In genomic region chr17:58325289-58325726, GRCh38 we compare ENCODE assay signal across 8 cellular contexts. TPM values are rescaled to one million over a fixed set of nuclear protein-coding genes. Genes with fewer than 3 reads are reported as not detected.
A peak's percentile ranks its signal among the peaks of the same experiment; 100 is the strongest.
DNase-seq lines count a peak whose midpoint lies in the region; ATAC-seq, FAIRE-seq and TF ChIP-seq lines count a peak whose summit lies in the region.

No MANE protein-coding gene starts in this region.

- H3K4me3 ChIP-seq in AG04449 (ENCODE audit: low read depth, low read length) (peak overlapping the region; percentile 69; the same call in 1 of the 2 replicates), mesendoderm (ENCODE audit: low read length) (no peak overlapping the region), brain microvascular endothelial cell (ENCODE audit: low read depth, low read length) (no peak overlapping the region)

- no peaks in the 10 kb centered on the region for H3K27me3 ChIP-seq in mesendoderm (ENCODE audit: insufficient read depth, low read length, poor library complexity)
- H3K27me3 ChIP-seq in brain microvascular endothelial cell (replicated peaks) = peaks cover 28% of the 10 kb centered on the region

- in situ Hi-C loops in brain microvascular endothelial cell (cut with HindIII; ENCODE audit: low pct_ligation_motif_present, low sequenced_read_pairs) = no loop called here

- ATAC-seq in activated CD8-positive, alpha-beta T cell treated with anti-CD3 and anti-CD28 coated beads for 36 hours = no peak
- ATAC-seq in GM21381 (IDR thresholded peaks at IDR 0.05; ENCODE audit: unreplicated experiment) = no peak
- no peak for ATAC-seq in GM21447 (IDR thresholded peaks at IDR 0.05; ENCODE audit: unreplicated experiment)

- H3K4ac ChIP-seq in mesendoderm (ENCODE audit: low read depth, low read length) = no peak overlapping the region

- no peak overlapping the region for H2BK120ac ChIP-seq in mesendoderm (ENCODE audit: low read depth, low read length)

- no peak for FAIRE-seq in GM12892 (lab: Jason Lieb, UNC)

- H3K4me1 Mint-ChIP-seq in activated CD8-positive, alpha-beta T cell treated with anti-CD3 and anti-CD28 coated beads for 36 hours (ENCODE audit: low read depth) = peaks cover 40% of the 10 kb centered on the region

- H3K4me3 Mint-ChIP-seq in activated CD8-positive, alpha-beta T cell treated with anti-CD3 and anti-CD28 coated beads for 36 hours = peak overlapping the region; percentile 50

- no peak for DNase-seq in AG04449 (ENCODE audit: low read depth, low spot score)
- peak; percentile 11 for DNase-seq in GM12892 (ENCODE audit: insufficient read length)
- DNase-seq in activated CD8-positive, alpha-beta T cell treated with anti-CD3 and anti-CD28 coated beads for 36 hours = no peak
- DNase-seq in mesendoderm = peak; percentile 83
- no peak for DNase-seq in brain microvascular endothelial cell
- no peak for DNase-seq in NK-92 treated with Interleukin-12 subunit alpha and Interleukin-12 subunit beta, amount 100 ng/mL, for 24 hours (lab: John Stamatoyannopoulos, UW)

- no peak overlapping the region for H4K5ac ChIP-seq in mesendoderm (ENCODE audit: low read length)

- TF ChIP-seq POLR2A in GM12892 (IDR thresholded peaks at IDR 0.05; ENCODE audit: low read depth, low read length) = no peak

- H3K9me3 Mint-ChIP-seq in activated CD8-positive, alpha-beta T cell treated with anti-CD3 and anti-CD28 coated beads for 36 hours = no peaks in the 10 kb centered on the region

- H3K36me3 ChIP-seq in mesendoderm (ENCODE audit: control insufficient read depth, insufficient read depth, low read length) (no peaks in the 10 kb centered on the region), brain microvascular endothelial cell (replicated peaks) (no peaks in the 10 kb centered on the region)

- intact Hi-C loops in activated CD8-positive, alpha-beta T cell treated with anti-CD3 and anti-CD28 coated beads for 36 hours (cut with micrococcal nuclease) = no loop called here

- no peak overlapping the region for H3K23ac ChIP-seq in mesendoderm (ENCODE audit: low read length)

- H3K4me2 ChIP-seq in mesendoderm (ENCODE audit: low read length) = no peak overlapping the region

- H3K79me1 ChIP-seq in mesendoderm (ENCODE audit: low read length) = no peaks in the 10 kb centered on the region

- H3K56ac ChIP-seq in mesendoderm (ENCODE audit: low read length) = no peak overlapping the region

- H4K8ac ChIP-seq in mesendoderm (ENCODE audit: low read depth, low read length) = no peak overlapping the region

- TF ChIP-seq CTCF in AG04449 (IDR thresholded peaks at IDR 0.05; ENCODE audit: insufficient read depth, low read length, missing control alignments) = no peak
- no peak for TF ChIP-seq CTCF in activated CD8-positive, alpha-beta T cell treated with anti-CD3 and anti-CD28 coated beads for 36 hours (IDR thresholded peaks at IDR 0.05)
- TF ChIP-seq CTCF in brain microvascular endothelial cell (IDR thresholded peaks at IDR 0.05; ENCODE audit: low read depth, low read length, missing control alignments) = no peak

- H3K4me1 ChIP-seq in mesendoderm (ENCODE audit: control insufficient read depth, low read depth, low read length) = no peaks in the 10 kb centered on the region

- H3K27ac Mint-ChIP-seq in activated CD8-positive, alpha-beta T cell treated with anti-CD3 and anti-CD28 coated beads for 36 hours = no peak overlapping the region

- H2BK5ac ChIP-seq in mesendoderm (ENCODE audit: low read length) = no peak overlapping the region

- WGBS in mesendoderm (ENCODE audit: extremely low coverage, insufficient coverage, low lambda C conversion rate) = no CpG with 5 or more reads among the region's 11 CpGs

- no peaks in the 10 kb centered on the region for H3K79me2 ChIP-seq in mesendoderm (ENCODE audit: control insufficient read depth, insufficient read depth, low read length)

- H3K36me3 Mint-ChIP-seq in activated CD8-positive, alpha-beta T cell treated with anti-CD3 and anti-CD28 coated beads for 36 hours (ENCODE audit: low read depth) = peaks cover 20% of the 10 kb centered on the region

- H2AK5ac ChIP-seq in mesendoderm (ENCODE audit: low read length) = no peak overlapping the region

- H2BK15ac ChIP-seq in mesendoderm (replicated peaks; ENCODE audit: low read depth) = no peak overlapping the region

- no peak overlapping the region for H3K9ac ChIP-seq in mesendoderm (ENCODE audit: low read length)

- POLR2A ChIA-PET in AG04449 (lab: Yijun Ruan, JAX) = interaction anchor here (1.4 to 1.5 kb wide), 2 partner anchors 12 to 14 kb away, joined by 4 read pairs; no protein-coding TSS in a partner anchor
- POLR2A ChIA-PET in activated CD8-positive, alpha-beta T cell treated with anti-CD3 and anti-CD28 coated beads for 36 hours (lab: Charles Lee) = interaction anchor here (3.9 to 26.8 kb wide), 3 partner anchors 8 to 28 kb away, joined by 66 to 1558 read pairs (median 105); partner anchors contain the start of gene SUPT4H1

- H3K27me3 Mint-ChIP-seq in activated CD8-positive, alpha-beta T cell treated with anti-CD3 and anti-CD28 coated beads for 36 hours = peaks cover 2% of the 10 kb centered on the region

- H3K18ac ChIP-seq in mesendoderm (ENCODE audit: low read length) = no peak overlapping the region

- H3K27ac ChIP-seq in mesendoderm (ENCODE audit: low read depth, low read length) (no peak overlapping the region), brain microvascular endothelial cell (no peak overlapping the region)

- CTCF ChIA-PET in AG04449 (lab: Yijun Ruan, JAX) = interaction anchor here (1.0 to 3.9 kb wide), 3 partner anchors 8 to 11 kb away, joined by 3 to 22 read pairs (median 10); no protein-coding TSS in a partner anchor
- CTCF ChIA-PET in activated CD8-positive, alpha-beta T cell treated with anti-CD3 and anti-CD28 coated beads for 36 hours (lab: Charles Lee) = interaction anchor here (1.1 to 4.0 kb wide), 6 partner anchors 8 to 92 kb away, joined by 3 to 56 read pairs (median 4); partner anchors contain the start of genes RNF43 and SUPT4H1

RNA-seq across cellular contexts. Expression of gene TSPOAP1, which starts 3.3 kb away (rescaled TPM):
- 5.0 TPM for polyA plus RNA-seq in GM12892 (2012; ENCODE audit: missing spikeins)
- 10 to 100 TPM; 21.1 to 24.1 TPM for total RNA-seq in activated CD8-positive, alpha-beta T cell treated with anti-CD3 and anti-CD28 coated beads for 36 hours
- 0.93 TPM for polyA plus RNA-seq in mesendoderm (2013, experiment 1 of 2)
- polyA plus RNA-seq in mesendoderm (2013, experiment 2 of 2) = 0.78 TPM

RNA-seq across cellular contexts. Expression of gene SUPT4H1, which starts 26.7 kb away (rescaled TPM):
- polyA plus RNA-seq in GM12892 (2012; ENCODE audit: missing spikeins) = 94.9 TPM
- 100 to 1,000 TPM; 104 to 110 TPM for total RNA-seq in activated CD8-positive, alpha-beta T cell treated with anti-CD3 and anti-CD28 coated beads for 36 hours
- polyA plus RNA-seq in mesendoderm (2013, experiment 1 of 2) = 97.5 TPM
- polyA plus RNA-seq in mesendoderm (2013, experiment 2 of 2) = 99.4 TPM

RNA-seq across cellular contexts. Expression of gene MPO, which starts 44.6 kb away (rescaled TPM):
- not detected for polyA plus RNA-seq in GM12892 (2012; ENCODE audit: missing spikeins)
- not detected for total RNA-seq in activated CD8-positive, alpha-beta T cell treated with anti-CD3 and anti-CD28 coated beads for 36 hours
- polyA plus RNA-seq in mesendoderm (2013, experiment 1 of 2) = 0.03 TPM
- polyA plus RNA-seq in mesendoderm (2013, experiment 2 of 2) = 0.08 TPM

Comparison
In these comparisons a context has a peak if more than half of its experiments do, and no peak if none do; other contexts are left out.
1. DNase-seq: peak in GM12892 (single experiment) and mesendoderm (single experiment); none in AG04449 (single experiment), activated CD8-positive, alpha-beta T cell treated with anti-CD3 and anti-CD28 coated beads for 36 hours (single experiment), brain microvascular endothelial cell (single experiment) and NK-92 treated with Interleukin-12 subunit alpha and Interleukin-12 subunit beta, amount 100 ng/mL, for 24 hours (single experiment).